In the genomic region with DNA sequence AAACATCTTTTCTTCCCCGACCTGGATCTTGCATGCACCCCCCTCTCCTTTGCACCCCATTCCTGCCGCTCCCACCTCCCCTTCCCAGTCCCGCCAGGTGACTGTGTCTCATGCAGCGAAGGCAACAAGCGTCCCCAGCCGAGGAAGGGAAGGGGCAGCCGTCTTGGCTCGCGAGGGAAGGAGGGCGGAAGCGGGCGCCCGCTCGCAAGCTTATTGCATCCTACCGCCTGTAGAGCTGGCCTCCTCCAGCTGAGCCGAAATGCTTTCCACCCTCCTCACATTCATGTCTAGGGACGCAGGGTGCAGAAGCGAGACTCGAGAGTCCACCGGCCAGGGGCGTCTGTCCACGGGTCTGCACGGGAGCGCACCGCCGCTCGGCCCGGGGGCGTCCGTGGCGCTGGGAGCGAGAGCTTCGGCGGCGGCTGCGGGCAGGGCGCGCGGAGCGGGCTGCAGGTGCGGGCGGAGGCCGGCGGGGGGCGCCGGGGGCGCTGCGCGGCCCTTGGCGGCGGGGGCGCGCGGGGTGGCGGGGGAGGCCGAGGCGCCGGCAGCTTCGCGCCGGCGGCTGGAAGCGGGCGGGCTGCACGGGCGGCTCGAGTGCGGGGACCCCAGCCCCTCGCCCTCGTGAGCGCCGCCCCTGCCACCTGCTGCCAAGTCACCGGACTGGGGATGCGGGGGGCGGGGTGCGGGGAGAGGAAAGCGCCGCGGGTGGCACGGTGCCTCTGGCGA, we compare ENCODE assay signal across 8 cellular contexts. TPM values are rescaled to one million over a fixed set of nuclear protein-coding genes. Genes with fewer than 3 reads are reported as not detected.
A peak's percentile ranks its signal among the peaks of the same experiment; 100 is the strongest.
DNase-seq lines count a peak whose midpoint lies in the region.
"Had no signal": no experiment of that assay in that cellular context is flagged by ENCODE, and none has a peak within 500 bp of the region (broad histone marks: within the 10 kb centered on the region; RNA-seq: fewer than 3 reads in every experiment).

A gene (minus strand): TSS at position 426 of the 726 bp plus-strand sequence.

- H3K27me3 Mint-ChIP-seq in T-helper 2 cell treated with Interferon-gamma antibody and Interleukin-4, amounts not matched to agents 5 μg/mL and 100 μg/mL, for 36 hours (ENCODE audit: low read depth), result peaks cover 29% of the 10 kb centered on the region

- H3K9me3 Mint-ChIP-seq in T-helper 2 cell treated with Interferon-gamma antibody and Interleukin-4, amounts not matched to agents 5 μg/mL and 100 μg/mL, for 36 hours, result no peaks in the 10 kb centered on the region

- in situ Hi-C loops in HAP-1 (cut with MboI; ENCODE audit: low sequenced_read_pairs), result no loop called here

- H3K9me3 ChIP-seq in HAP-1, result no peaks in the 10 kb centered on the region

- H3K36me3 Mint-ChIP-seq in T-helper 2 cell treated with Interferon-gamma antibody and Interleukin-4, amounts not matched to agents 5 μg/mL and 100 μg/mL, for 36 hours (ENCODE audit: low read depth), result no peaks in the 10 kb centered on the region

- no peaks in the 10 kb centered on the region for H3K4me1 ChIP-seq in HAP-1

- H3K27ac Mint-ChIP-seq in T-helper 2 cell treated with Interferon-gamma antibody and Interleukin-4, amounts not matched to agents 5 μg/mL and 100 μg/mL, for 36 hours, result no peak within 1 kb of the TSS

- no peaks in the 10 kb centered on the region for H3K4me1 Mint-ChIP-seq in T-helper 2 cell treated with Interferon-gamma antibody and Interleukin-4, amounts not matched to agents 5 μg/mL and 100 μg/mL, for 36 hours (ENCODE audit: low read depth)

- H3K4me3 Mint-ChIP-seq in T-helper 2 cell treated with Interferon-gamma antibody and Interleukin-4, amounts not matched to agents 5 μg/mL and 100 μg/mL, for 36 hours, result peak within 1 kb of the TSS; percentile 16

- H3K27me3 ChIP-seq in HAP-1 (ENCODE audit: low read depth), result peaks cover 19% of the 10 kb centered on the region

- DNase-seq in HAP-1 (ENCODE audit: low spot score in 2 of 2) (peak; percentile 5 to 61), foreskin melanocyte (peak; percentile 37), retina (peak; percentile 88), mesenteric fat pad (ENCODE audit: low spot score) (no peak), NCI-H2171 (lab: John Stamatoyannopoulos, UW) (no peak), OCI-M2 (lab: John Stamatoyannopoulos, UW; ENCODE audit: unreplicated experiment) (no peak)
- no peak for DNase-seq in T-helper 2 cell treated with Interferon-gamma antibody and Interleukin-4, amounts not matched to agents 5 μg/mL and 100 μg/mL, for 36 hours (ENCODE audit: low spot score)

- no peaks in the 10 kb centered on the region for H3K36me3 ChIP-seq in HAP-1 (replicated peaks)

- H3K4me3 ChIP-seq in HAP-1, result peak within 1 kb of the TSS; percentile 28

RNA-seq across cellular contexts. Expression of the gene that starts here (rescaled TPM):
- total RNA-seq in mesenteric fat pad, result not detected
- total RNA-seq: NCI-H460 had no signal

Comparison
In these comparisons a context has a peak if more than half of its experiments do, and no peak if none do; other contexts are left out.
1. DNase-seq: peak in HAP-1 (2 of 2), foreskin melanocyte (single experiment) and retina (single experiment); none in T-helper 2 cell treated with Interferon-gamma antibody and Interleukin-4, amounts not matched to agents 5 μg/mL and 100 μg/mL, for 36 hours (single experiment), mesenteric fat pad (single experiment), NCI-H2171 (single experiment) and OCI-M2 (single experiment).